ENCODE assay signal across 1 cellular context in genomic region chr7:49763791-49764190, GRCh38.
TF ChIP-seq lines count a peak whose summit lies in the region.

No MANE protein-coding gene starts in this region.

TF ChIP-seq in GM12878, 131 proteins besides CTCF, POLR2A, EP300 and RAD21 (continued from another document):
- TF ChIP-seq IRF5 (IDR thresholded peaks at IDR 0.05; ENCODE audit: borderline replicate concordance) (no peak), ATF2 (IDR thresholded peaks at IDR 0.05; ENCODE audit: low read length) (peak; percentile 20; the same call in 1 of the 2 replicates), DPF2 (IDR thresholded peaks at IDR 0.05) (no peak)
